In the genomic region with DNA sequence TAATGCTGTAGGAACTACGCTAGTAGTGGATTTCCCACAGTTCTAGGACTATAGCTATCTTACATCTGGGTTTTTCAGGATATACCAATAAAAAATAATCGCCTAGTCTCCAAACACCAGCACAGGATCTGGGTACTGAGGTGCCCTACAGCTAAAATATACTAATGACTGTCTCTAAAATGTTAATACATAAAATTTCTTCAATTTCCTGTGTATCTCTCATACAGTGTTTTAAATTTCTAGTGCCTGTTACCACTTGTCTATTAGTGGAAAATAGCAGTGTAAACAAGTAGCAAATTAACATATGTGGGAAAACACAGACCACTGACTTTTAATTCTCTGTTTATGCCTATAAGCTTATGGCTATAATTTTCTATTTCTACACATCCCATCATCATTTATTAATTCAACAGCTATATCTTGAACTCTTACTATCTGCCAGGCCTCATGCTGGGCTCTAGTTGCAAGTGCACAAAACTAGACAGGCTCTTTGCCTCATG, we compare ENCODE assay signal across 19 cellular contexts.
"Had no signal": no experiment of that assay in that cellular context is flagged by ENCODE, and none has a peak within 500 bp of the region (broad histone marks: within the 10 kb centered on the region; RNA-seq: fewer than 3 reads in every experiment).

No MANE protein-coding gene starts in this region.

- H3K4me1 Mint-ChIP-seq: activated naive CD8-positive, alpha-beta T cell treated with anti-CD3 and anti-CD28 coated beads for 36 hours had no signal

- H3K4me3 Mint-ChIP-seq: activated naive CD8-positive, alpha-beta T cell treated with anti-CD3 and anti-CD28 coated beads for 36 hours; endodermal cell; mesothelial cell of epicardium; natural killer cell treated with Interleukin-12 subunit alpha and Interleukin-12 subunit beta and Interleukin-15 and Interleukin-18, amount 100 ng/mL, for 72 hours had no signal

- H3K4me1 ChIP-seq: upper lobe of right lung had no signal

- H3K9me3 ChIP-seq: colonic mucosa, lower lobe of right lung, neutrophil, sigmoid colon, upper lobe of right lung had no signal

- H3K9me3 Mint-ChIP-seq: activated naive CD8-positive, alpha-beta T cell treated with anti-CD3 and anti-CD28 coated beads for 36 hours; endodermal cell; mesothelial cell of epicardium; natural killer cell treated with Interleukin-12 subunit alpha and Interleukin-12 subunit beta and Interleukin-15 and Interleukin-18, amount 100 ng/mL, for 72 hours had no signal

- H3K27ac Mint-ChIP-seq: endodermal cell; mesothelial cell of epicardium; natural killer cell treated with Interleukin-12 subunit alpha and Interleukin-12 subunit beta and Interleukin-15 and Interleukin-18, amount 100 ng/mL, for 72 hours had no signal

- H3K27ac ChIP-seq: colonic mucosa, lower lobe of right lung, neutrophil, sigmoid colon, upper lobe of right lung had no signal

- H3K27me3 ChIP-seq: colonic mucosa, neutrophil, sigmoid colon, upper lobe of right lung had no signal

- DNase-seq: activated CD4-positive, alpha-beta T cell treated with anti-CD3 and anti-CD28 coated beads for 1 hour; activated CD4-positive, alpha-beta T cell treated with anti-CD3 and anti-CD28 coated beads, Interleukin-2, amount 50 U/mL, for 4 hours; activated naive CD8-positive, alpha-beta T cell treated with anti-CD3 and anti-CD28 coated beads for 36 hours; central memory CD4-positive, alpha-beta T cell; colonic mucosa; endodermal cell; erythroblast; foreskin melanocyte; glutamatergic neuron; hypothalamus; islet precursor cell; lower lobe of right lung; sigmoid colon; stimulated activated CD4-positive, alpha-beta T cell treated with anti-CD3 and anti-CD28 coated beads, Interleukin-12 subunit alpha, Interleukin-12 subunit beta, amount 100 ng/mL, for 4 hours; stimulated activated naive CD4-positive, alpha-beta T cell; upper lobe of right lung had no signal

- H3K36me3 ChIP-seq: colonic mucosa, lower lobe of right lung, neutrophil, sigmoid colon, upper lobe of right lung had no signal

- ATAC-seq: upper lobe of right lung had no signal

- H3K36me3 Mint-ChIP-seq: activated naive CD8-positive, alpha-beta T cell treated with anti-CD3 and anti-CD28 coated beads for 36 hours; mesothelial cell of epicardium; natural killer cell treated with Interleukin-12 subunit alpha and Interleukin-12 subunit beta and Interleukin-15 and Interleukin-18, amount 100 ng/mL, for 72 hours had no signal

- H3K4me3 ChIP-seq: colonic mucosa, lower lobe of right lung, sigmoid colon, upper lobe of right lung had no signal
